Comparison of ENCODE assay signal across 14 cellular contexts in the genomic region with DNA sequence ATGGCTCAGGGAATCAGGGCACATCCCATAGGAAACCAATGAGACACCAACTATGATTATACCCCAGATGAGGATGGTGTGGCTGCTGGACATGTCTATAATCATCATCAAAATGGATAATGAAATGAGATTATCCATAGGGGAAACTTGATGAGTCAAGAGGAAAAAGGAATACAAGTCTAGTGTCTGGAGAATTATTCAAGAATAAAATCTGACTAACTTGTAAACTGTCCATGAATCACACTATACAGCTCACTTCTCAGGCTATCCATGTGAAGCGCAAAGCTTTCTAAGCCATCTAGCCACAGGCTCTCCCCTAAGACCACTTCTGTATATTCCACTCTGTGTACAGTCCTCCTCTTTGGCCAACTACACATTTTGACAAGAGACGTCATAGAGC. TPM values are rescaled to one million over a fixed set of nuclear protein-coding genes. Genes with fewer than 3 reads are reported as not detected.
DNase-seq lines count a peak whose midpoint lies in the region; ATAC-seq, FAIRE-seq and TF ChIP-seq lines count a peak whose summit lies in the region.
"Had no signal": no experiment of that assay in that cellular context is flagged by ENCODE, and none has a peak within 500 bp of the region (broad histone marks: within the 10 kb centered on the region; RNA-seq: fewer than 3 reads in every experiment).

No MANE protein-coding gene starts in this region.

- H3K4me3 ChIP-seq in AG09309 (ENCODE audit: control insufficient read depth, low read depth, low read length) (no peak overlapping the region), bronchial epithelial cell (ENCODE audit: low read depth, low read length) (no peak overlapping the region), body of pancreas (no peak overlapping the region)
- H3K4me3 ChIP-seq: esophagus squamous epithelium, right atrium auricular region had no signal

- CTCF ChIA-PET in activated CD8-positive, alpha-beta T cell treated with anti-CD3 and anti-CD28 coated beads for 36 hours (lab: Charles Lee): interaction anchor here (0.7 to 0.8 kb wide), 3 partner anchors 13 to 76 kb away, joined by 3 read pairs; no protein-coding TSS in a partner anchor
- CTCF ChIA-PET in CD4-positive, alpha-beta T cell (lab: Charles Lee): interaction anchor here (1.3 to 1.5 kb wide), 2 partner anchors 30 to 68 kb away, joined by 3 read pairs; no protein-coding TSS in a partner anchor

- no peak for ATAC-seq in body of pancreas
- no peak for ATAC-seq in activated CD8-positive, alpha-beta T cell treated with anti-CD3 and anti-CD28 coated beads for 36 hours
- ATAC-seq in CD4-positive, alpha-beta T cell (ENCODE audit: poor library complexity): no peak

- H3K36me3 ChIP-seq in bronchial epithelial cell (ENCODE audit: control insufficient read depth, insufficient read depth, low read length): no peaks in the 10 kb centered on the region
- no peaks in the 10 kb centered on the region for H3K36me3 ChIP-seq in body of pancreas (replicated peaks in 1 of 2; ENCODE audit: insufficient read depth in 1 of 2, low read depth in 2 of 2)
- H3K36me3 ChIP-seq: right atrium auricular region had no signal

- FAIRE-seq in bronchial epithelial cell (lab: Jason Lieb, UNC): peak; percentile 75

- no peak for TF ChIP-seq POLR2A in body of pancreas (IDR thresholded peaks at IDR 0.05)

- peaks cover 36% of the 10 kb centered on the region for H3K4me1 ChIP-seq in body of pancreas

- no peaks in the 10 kb centered on the region for H3K27me3 ChIP-seq in bronchial epithelial cell (ENCODE audit: control insufficient read depth, insufficient read depth, low read length)
- H3K27me3 ChIP-seq in body of pancreas: no peaks in the 10 kb centered on the region
- H3K27me3 ChIP-seq in CD4-positive, alpha-beta T cell (ENCODE audit: control insufficient read depth, insufficient read depth, low read length): no peaks in the 10 kb centered on the region
- H3K27me3 ChIP-seq: esophagus squamous epithelium, right atrium auricular region had no signal

- peaks cover 19% of the 10 kb centered on the region for H3K36me3 Mint-ChIP-seq in T-helper 2 cell treated with Interferon-gamma antibody and Interleukin-4, amounts not matched to agents 5 μg/mL and 100 μg/mL, for 36 hours (ENCODE audit: low read depth)
- peaks cover 21% of the 10 kb centered on the region for H3K36me3 Mint-ChIP-seq in activated CD8-positive, alpha-beta T cell treated with anti-CD3 and anti-CD28 coated beads for 36 hours (ENCODE audit: low read depth)
- peaks cover 35% of the 10 kb centered on the region for H3K36me3 Mint-ChIP-seq in CD4-positive, alpha-beta T cell (ENCODE audit: low read depth)

- POLR2A ChIA-PET in activated CD8-positive, alpha-beta T cell treated with anti-CD3 and anti-CD28 coated beads for 36 hours (lab: Charles Lee): interaction anchor here (1.3 kb wide), 1 partner anchor 31 kb away, joined by 3 read pairs; no protein-coding TSS in a partner anchor
- POLR2A ChIA-PET in CD4-positive, alpha-beta T cell (lab: Charles Lee): no interaction called here

- no peak overlapping the region for H3K27ac ChIP-seq in body of pancreas
- H3K27ac ChIP-seq in CD4-positive, alpha-beta T cell (ENCODE audit: low read depth, low read length): no peak overlapping the region
- H3K27ac ChIP-seq: esophagus squamous epithelium had no signal

- H3K9me3 Mint-ChIP-seq in T-helper 2 cell treated with Interferon-gamma antibody and Interleukin-4, amounts not matched to agents 5 μg/mL and 100 μg/mL, for 36 hours: no peaks in the 10 kb centered on the region
- H3K9me3 Mint-ChIP-seq in activated CD8-positive, alpha-beta T cell treated with anti-CD3 and anti-CD28 coated beads for 36 hours: no peaks in the 10 kb centered on the region
- no peaks in the 10 kb centered on the region for H3K9me3 Mint-ChIP-seq in CD4-positive, alpha-beta T cell
- H3K9me3 Mint-ChIP-seq: activated B cell treated with CpG ODN at 0.5 μM for 24 hours; central memory CD8-positive, alpha-beta T cell had no signal

- no peaks in the 10 kb centered on the region for H3K9me3 ChIP-seq in body of pancreas
- no peaks in the 10 kb centered on the region for H3K9me3 ChIP-seq in CD4-positive, alpha-beta T cell (ENCODE audit: control insufficient read depth, low read length)
- H3K9me3 ChIP-seq: esophagus squamous epithelium, right atrium auricular region had no signal

- H3K27me3 Mint-ChIP-seq in T-helper 2 cell treated with Interferon-gamma antibody and Interleukin-4, amounts not matched to agents 5 μg/mL and 100 μg/mL, for 36 hours (ENCODE audit: low read depth): no peaks in the 10 kb centered on the region
- no peaks in the 10 kb centered on the region for H3K27me3 Mint-ChIP-seq in activated CD8-positive, alpha-beta T cell treated with anti-CD3 and anti-CD28 coated beads for 36 hours
- no peaks in the 10 kb centered on the region for H3K27me3 Mint-ChIP-seq in CD4-positive, alpha-beta T cell
- H3K27me3 Mint-ChIP-seq: central memory CD8-positive, alpha-beta T cell had no signal

- no peak overlapping the region for H3K27ac Mint-ChIP-seq in T-helper 2 cell treated with Interferon-gamma antibody and Interleukin-4, amounts not matched to agents 5 μg/mL and 100 μg/mL, for 36 hours
- H3K27ac Mint-ChIP-seq in activated CD8-positive, alpha-beta T cell treated with anti-CD3 and anti-CD28 coated beads for 36 hours: no peak overlapping the region
- H3K27ac Mint-ChIP-seq in CD4-positive, alpha-beta T cell: no peak overlapping the region
- H3K27ac Mint-ChIP-seq: activated B cell treated with CpG ODN at 0.5 μM for 24 hours had no signal

- TF ChIP-seq CTCF in AG09309 (IDR thresholded peaks at IDR 0.05; ENCODE audit: control insufficient read depth, insufficient read depth, low read depth, low read length, missing control alignments) (no peak), bronchial epithelial cell (IDR thresholded peaks at IDR 0.05; ENCODE audit: insufficient read depth, low read length, severe bottlenecking) (no peak), body of pancreas (IDR thresholded peaks at IDR 0.05) (no peak)
- no peak for TF ChIP-seq CTCF in activated CD8-positive, alpha-beta T cell treated with anti-CD3 and anti-CD28 coated beads for 36 hours (IDR thresholded peaks at IDR 0.05)
- no peak for TF ChIP-seq CTCF in CD4-positive, alpha-beta T cell (IDR thresholded peaks at IDR 0.05)

- intact Hi-C loops in body of pancreas (cut with DNase I): no loop called here
- intact Hi-C loops in activated CD8-positive, alpha-beta T cell treated with anti-CD3 and anti-CD28 coated beads for 36 hours (cut with micrococcal nuclease): no loop called here
- intact Hi-C loops in CD4-positive, alpha-beta T cell (cut with DNase I, micrococcal nuclease): loop anchor here (5.0 kb wide), 3 partner anchors 37 to 52 kb away; a partner anchor contains a TSS

- H3K4me3 Mint-ChIP-seq in T-helper 2 cell treated with Interferon-gamma antibody and Interleukin-4, amounts not matched to agents 5 μg/mL and 100 μg/mL, for 36 hours: no peak overlapping the region
- no peak overlapping the region for H3K4me3 Mint-ChIP-seq in activated CD8-positive, alpha-beta T cell treated with anti-CD3 and anti-CD28 coated beads for 36 hours
- no peak overlapping the region for H3K4me3 Mint-ChIP-seq in CD4-positive, alpha-beta T cell
- H3K4me3 Mint-ChIP-seq: activated B cell treated with CpG ODN at 0.5 μM for 24 hours; central memory CD8-positive, alpha-beta T cell had no signal

- DNase-seq in AG09309 (ENCODE audit: low read depth) (peak; percentile 45), LHCN-M2 (ENCODE audit: low read depth) (peak; percentile 32), bronchial epithelial cell (ENCODE audit: low read depth) (peak; percentile 98), kidney tubule cell (ENCODE audit: low spot score) (peak; percentile 93), body of pancreas (no peak)
- no peak for DNase-seq in T-helper 2 cell treated with Interferon-gamma antibody and Interleukin-4, amounts not matched to agents 5 μg/mL and 100 μg/mL, for 36 hours (ENCODE audit: low spot score)
- no peak for DNase-seq in activated CD8-positive, alpha-beta T cell treated with anti-CD3 and anti-CD28 coated beads for 36 hours
- DNase-seq in CD4-positive, alpha-beta T cell: no peak
- DNase-seq: activated B cell treated with CpG ODN at 0.5 μM for 24 hours, esophagus squamous epithelium, KBM-7, NCI-H187 treated with DMSO at 0.1 percent for 48 hours had no signal

- H3K4me1 Mint-ChIP-seq in T-helper 2 cell treated with Interferon-gamma antibody and Interleukin-4, amounts not matched to agents 5 μg/mL and 100 μg/mL, for 36 hours (ENCODE audit: low read depth): peaks cover 44% of the 10 kb centered on the region
- H3K4me1 Mint-ChIP-seq in activated CD8-positive, alpha-beta T cell treated with anti-CD3 and anti-CD28 coated beads for 36 hours (ENCODE audit: low read depth): peaks cover 43% of the 10 kb centered on the region
- peaks cover 48% of the 10 kb centered on the region for H3K4me1 Mint-ChIP-seq in CD4-positive, alpha-beta T cell (ENCODE audit: low read depth)

- WGBS in body of pancreas, 2 donors: 87 to 94% methylated on average over 2 of the region's 2 CpGs

RNA-seq across cellular contexts. Expression of a gene that starts 52.5 kb away (rescaled TPM):
- total RNA-seq in LHCN-M2 (2014; rRNA removed) (0.58 and 0.80 TPM in 2 replicates), bronchial epithelial cell (10.9 and 14.2 TPM in 2 replicates), body of pancreas (10 to 100 TPM; 30.3 to 32.9 TPM)
- polyA plus RNA-seq in LHCN-M2 (2012): 1.6 TPM
- total RNA-seq in activated CD8-positive, alpha-beta T cell treated with anti-CD3 and anti-CD28 coated beads for 36 hours: 10 to 100 TPM; 28.2 to 30.2 TPM
- total RNA-seq in CD4-positive, alpha-beta T cell: 10 to 100 TPM; 33.3 to 35.6 TPM

Comparison
In these comparisons a context has a peak if more than half of its experiments do, and no peak if none do; other contexts are left out.
1. DNase-seq: peak in AG09309 (single experiment), LHCN-M2 (single experiment), bronchial epithelial cell (single experiment) and kidney tubule cell (single experiment); none in body of pancreas (0 of 4), T-helper 2 cell treated with Interferon-gamma antibody and Interleukin-4, amounts not matched to agents 5 μg/mL and 100 μg/mL, for 36 hours (single experiment), activated CD8-positive, alpha-beta T cell treated with anti-CD3 and anti-CD28 coated beads for 36 hours (single experiment) and CD4-positive, alpha-beta T cell (0 of 10).
2. intact Hi-C loops: an anchor here in CD4-positive, alpha-beta T cell (5.0 kb wide); none called in body of pancreas and activated CD8-positive, alpha-beta T cell treated with anti-CD3 and anti-CD28 coated beads for 36 hours.